In the genomic region with DNA sequence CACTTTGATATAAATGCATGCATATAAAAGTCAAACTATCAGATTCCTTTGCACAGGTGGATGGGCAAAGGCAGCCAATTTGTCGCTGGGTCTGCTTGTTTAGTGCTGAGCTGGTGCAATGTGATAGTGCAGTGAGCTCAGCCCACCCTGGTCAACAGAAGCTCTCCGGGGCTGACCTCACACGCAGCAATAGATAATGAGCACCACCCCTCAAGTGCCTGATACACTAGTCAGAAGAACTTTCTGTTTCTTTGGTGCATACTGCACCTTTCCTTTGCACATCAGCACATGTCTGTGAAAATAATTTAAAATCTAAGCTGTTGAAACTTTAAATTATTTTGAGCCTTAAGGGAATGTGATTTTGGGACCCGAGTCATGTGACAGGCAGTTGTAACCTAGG, we compare ENCODE assay signal across 25 cellular contexts. TPM values are rescaled to one million over a fixed set of nuclear protein-coding genes. Genes with fewer than 3 reads are reported as not detected.
DNase-seq lines count a peak whose midpoint lies in the region; ATAC-seq, FAIRE-seq and TF ChIP-seq lines count a peak whose summit lies in the region.
"Had no signal": no experiment of that assay in that cellular context is flagged by ENCODE, and none has a peak within 500 bp of the region (broad histone marks: within the 10 kb centered on the region; RNA-seq: fewer than 3 reads in every experiment).

No MANE protein-coding gene starts in this region.

- 90% methylated on average over 4 of the region's 4 CpGs; no CpG with 5 or more reads in 1 of the 2 experiments for WGBS in H1 (ENCODE audit: extremely low coverage in 1 of 2, insufficient coverage in 1 of 2, insufficient read length in 1 of 2, insufficient replicate concordance in 2 of 2, low coverage in 1 of 2, low lambda C conversion rate in 2 of 2, missing lambda C conversion rate in 1 of 2), 2 experiments

- H4K20me1 ChIP-seq in GM23338 (replicated peaks; ENCODE audit: insufficient read depth) = no peaks in the 10 kb centered on the region
- no peaks in the 10 kb centered on the region for H4K20me1 ChIP-seq in H1 (replicated peaks in 1 of 2; ENCODE audit: control insufficient read depth in 1 of 2, insufficient read depth in 2 of 2, low read length in 2 of 2)

- H3K79me2 ChIP-seq in GM23338 (replicated peaks; ENCODE audit: insufficient read depth) (no peaks in the 10 kb centered on the region), H1 (ENCODE audit: control insufficient read depth in 1 of 2, insufficient read depth in 2 of 2, low read length in 2 of 2) (no peaks in the 10 kb centered on the region)

- CTCF ChIA-PET in H1 (lab: Charles Lee; ENCODE audit: partially characterized antibody) = interaction anchor here (1.2 to 1.3 kb wide), 2 partner anchors 12 to 397 kb away, joined by 3 to 4 read pairs; no protein-coding TSS in a partner anchor

- no peak for ATAC-seq in GM23338
- no peak for ATAC-seq in activated T-cell treated with anti-CD3 and anti-CD28 coated beads, Interleukin-2, amount 50 U/mL, for 72 hours (replicated peaks in 1 of 2)
- ATAC-seq: GM12878, HCT116 had no signal

- H3K4me3 ChIP-seq in GM23338 = no peak overlapping the region
- H3K4me3 ChIP-seq in H1 (ENCODE audit: extremely low read depth in 1 of 4, insufficient read depth in 2 of 4, low read depth in 3 of 4, low read length in 4 of 4) = no peak overlapping the region
- H3K4me3 ChIP-seq: GM12878 had no signal

- H2BK5ac ChIP-seq in H1 (ENCODE audit: low read depth, low read length) = no peak overlapping the region

- no peak overlapping the region for H2BK120ac ChIP-seq in H1 (replicated peaks; ENCODE audit: low read depth, low read length)

- H3K27me3 ChIP-seq in GM23338 (ENCODE audit: insufficient read depth) = no peaks in the 10 kb centered on the region
- no peaks in the 10 kb centered on the region for H3K27me3 ChIP-seq in H1 (replicated peaks in 1 of 4; ENCODE audit: control insufficient read depth in 3 of 4, extremely low read depth in 1 of 4, insufficient read depth in 3 of 4, low read length in 3 of 4)
- H3K27me3 ChIP-seq: BE2C had no signal

- DNase-seq in GM23338 (ENCODE audit: low spot score) (no peak), OCI-M1 (lab: John Stamatoyannopoulos, UW) (peak; percentile 74), H1 (ENCODE audit: low read depth in 1 of 2, low spot score in 2 of 2) (no peak), nephron progenitor cell (peak; percentile 13), A172 (ENCODE audit: low spot score) (no peak), NCI-H524 (lab: John Stamatoyannopoulos, UW) (no peak)
- DNase-seq in activated T-cell treated with anti-CD3 and anti-CD28 coated beads, Interleukin-2, amount 50 U/mL, for 72 hours = no peak
- no peak for DNase-seq in activated CD4-positive, CD25-positive, alpha-beta regulatory T cell (lab: John Stamatoyannopoulos, UW)
- DNase-seq: 8988T; BE2C; C1 segment of cervical spinal cord; CD4-positive, CD25-positive, alpha-beta regulatory T cell; CD8-positive, alpha-beta memory T cell; COR-L47; DMS 273 treated with DMSO at 0.1 percent for 48 hours; DMS53; DND-41; EL; IMR-90; KBM-7 had no signal

- H3K36me3 Mint-ChIP-seq in GM23338 (ENCODE audit: low read depth) (no peaks in the 10 kb centered on the region; the same call in 2 of the 3 replicates), nephron progenitor cell (ENCODE audit: low read depth) (no peaks in the 10 kb centered on the region)
- no peaks in the 10 kb centered on the region for H3K36me3 Mint-ChIP-seq in activated T-cell treated with anti-CD3 and anti-CD28 coated beads, Interleukin-2, amount 50 U/mL, for 72 hours (ENCODE audit: insufficient read depth in 2 of 2)
- H3K36me3 Mint-ChIP-seq: CD4-positive, CD25-positive, alpha-beta regulatory T cell; CD8-positive, alpha-beta memory T cell had no signal

- H2BK15ac ChIP-seq in H1 (ENCODE audit: low read length) = no peak overlapping the region

- H3K23ac ChIP-seq in H1 (ENCODE audit: insufficient read length) = no peak overlapping the region

- no peak for TF ChIP-seq POLR2A in H1 (IDR thresholded peaks at IDR 0.05; ENCODE audit: control extremely low read depth in 1 of 2, low read depth in 2 of 2, low read length in 2 of 2)

- no peak overlapping the region for H3K56ac ChIP-seq in H1 (replicated peaks; ENCODE audit: insufficient read length, low read depth, low read length)

- H3K4me3 Mint-ChIP-seq in GM23338 (no peak overlapping the region), nephron progenitor cell (no peak overlapping the region)
- no peak overlapping the region for H3K4me3 Mint-ChIP-seq in activated T-cell treated with anti-CD3 and anti-CD28 coated beads, Interleukin-2, amount 50 U/mL, for 72 hours
- H3K4me3 Mint-ChIP-seq: CD4-positive, CD25-positive, alpha-beta regulatory T cell; CD8-positive, alpha-beta memory T cell had no signal

- H4K8ac ChIP-seq in H1 (ENCODE audit: extremely low read depth, insufficient read depth, low read length) = no peak overlapping the region

- no peak for TF ChIP-seq RAD21 in H1 (IDR thresholded peaks at IDR 0.05 in 1 of 2, conservative IDR thresholded peaks at IDR 0.05 in 1 of 2; ENCODE audit: low read depth in 2 of 2, low read length in 2 of 2)

- H4K91ac ChIP-seq in H1 (replicated peaks; ENCODE audit: insufficient read length, low read length) = no peak overlapping the region

- H3K23me2 ChIP-seq in H1 (ENCODE audit: low read depth, low read length) = no peaks in the 10 kb centered on the region; the same call in none of the 2 replicates

- H3K14ac ChIP-seq in H1 (ENCODE audit: insufficient read length) = no peak overlapping the region

- H2BK20ac ChIP-seq in H1 (ENCODE audit: low read length) = no peak overlapping the region

- no peak overlapping the region for H3K9ac ChIP-seq in H1 (replicated peaks in 1 of 4; ENCODE audit: extremely low read depth in 1 of 4, low read depth in 3 of 4, low read length in 3 of 4)

- no peak overlapping the region for H2AK5ac ChIP-seq in H1 (ENCODE audit: low read depth, low read length)

- no peak for TF ChIP-seq EP300 in H1 (IDR thresholded peaks at IDR 0.05; ENCODE audit: borderline replicate concordance in 1 of 2, low read depth in 2 of 2, low read length in 2 of 2)

- H2BK12ac ChIP-seq in H1 (ENCODE audit: low read depth, low read length) = no peak overlapping the region

- H3K36me3 ChIP-seq in GM23338 (ENCODE audit: insufficient read depth) (no peaks in the 10 kb centered on the region), H1 (ENCODE audit: control insufficient read depth in 2 of 4, insufficient read depth in 4 of 4, low read length in 3 of 4) (no peaks in the 10 kb centered on the region)
- H3K36me3 ChIP-seq: BE2C had no signal

- H3K4ac ChIP-seq in H1 (replicated peaks; ENCODE audit: insufficient read length, low read depth, low read length) = no peak overlapping the region

- H3K27ac ChIP-seq in GM23338 (ENCODE audit: low read depth) (no peak overlapping the region), H1 (ENCODE audit: low read depth, low read length) (no peak overlapping the region)
- H3K27ac ChIP-seq: HL-60 had no signal

- no peaks in the 10 kb centered on the region for H3K9me2 ChIP-seq in GM23338 (ENCODE audit: insufficient read depth)

- no peak overlapping the region for H4K5ac ChIP-seq in H1 (ENCODE audit: insufficient read length, low read depth, low read length)

- peaks cover 5% of the 10 kb centered on the region for H3K4me1 ChIP-seq in GM23338 (ENCODE audit: insufficient read depth)
- H3K4me1 ChIP-seq in H1 (replicated peaks in 1 of 4; ENCODE audit: control insufficient read depth in 3 of 4, insufficient read depth in 4 of 4, low read length in 3 of 4) = no peaks in the 10 kb centered on the region
- H3K4me1 ChIP-seq: BE2C had no signal

- FAIRE-seq in H1 (lab: Jason Lieb, UNC) = no peak
- FAIRE-seq: GM12878, H54 had no signal

- peak overlapping the region; percentile 15; the same call in 1 of the 2 replicates for H2AFZ ChIP-seq in GM23338
- H2AFZ ChIP-seq in H1 (ENCODE audit: low read length) = peak overlapping the region; percentile 27; the same call in 1 of the 2 replicates

- H3K27ac Mint-ChIP-seq in GM23338 (no peak overlapping the region), nephron progenitor cell (no peak overlapping the region)
- no peak overlapping the region for H3K27ac Mint-ChIP-seq in activated T-cell treated with anti-CD3 and anti-CD28 coated beads, Interleukin-2, amount 50 U/mL, for 72 hours
- H3K27ac Mint-ChIP-seq: CD4-positive, CD25-positive, alpha-beta regulatory T cell; CD8-positive, alpha-beta memory T cell had no signal

- no peak for TF ChIP-seq CTCF in GM23338 (conservative IDR thresholded peaks at IDR 0.05; ENCODE audit: low read depth in 2 of 2)
- no peak for TF ChIP-seq CTCF in H1 (IDR thresholded peaks at IDR 0.05; ENCODE audit: control extremely low read depth in 1 of 3, insufficient read depth in 1 of 3, low read depth in 1 of 3, low read length in 3 of 3)
- TF ChIP-seq CTCF in nephron progenitor cell (IDR thresholded peaks at IDR 0.05) = no peak

- H3K4me1 Mint-ChIP-seq in GM23338 = peaks cover 9% of the 10 kb centered on the region
- peaks cover 22% of the 10 kb centered on the region for H3K4me1 Mint-ChIP-seq in nephron progenitor cell
- H3K4me1 Mint-ChIP-seq in activated T-cell treated with anti-CD3 and anti-CD28 coated beads, Interleukin-2, amount 50 U/mL, for 72 hours (ENCODE audit: low read depth) = no peaks in the 10 kb centered on the region
- H3K4me1 Mint-ChIP-seq: CD4-positive, CD25-positive, alpha-beta regulatory T cell; CD8-positive, alpha-beta memory T cell had no signal

- H3F3A ChIP-seq in GM23338 (replicated peaks; ENCODE audit: low read depth) = no peaks in the 10 kb centered on the region

- H3K4me2 ChIP-seq in GM23338 (no peak overlapping the region), H1 (ENCODE audit: insufficient read depth in 1 of 2, low read depth in 2 of 2, low read length in 2 of 2) (no peak overlapping the region)

- H3K9me3 ChIP-seq in H1 (ENCODE audit: insufficient read depth in 2 of 2, low read depth in 1 of 2, low read length in 1 of 2) = no peaks in the 10 kb centered on the region
- H3K9me3 ChIP-seq: BE2C had no signal

- H3K9me3 Mint-ChIP-seq in GM23338 (peaks cover 2% of the 10 kb centered on the region; the same call in 1 of the 3 replicates), nephron progenitor cell (peaks cover 15% of the 10 kb centered on the region)
- no peaks in the 10 kb centered on the region for H3K9me3 Mint-ChIP-seq in activated T-cell treated with anti-CD3 and anti-CD28 coated beads, Interleukin-2, amount 50 U/mL, for 72 hours

- POLR2A ChIA-PET in H1 (lab: Charles Lee; ENCODE audit: partially characterized antibody) = interaction anchor here (0.6 kb wide), 1 partner anchor 113 kb away, joined by 3 read pairs; no protein-coding TSS in a partner anchor

- H3K18ac ChIP-seq in H1 (ENCODE audit: extremely low read depth, low read length) = no peak overlapping the region

- H3K27me3 Mint-ChIP-seq in GM23338 (ENCODE audit: insufficient read depth, low read depth, poor library complexity) (no peaks in the 10 kb centered on the region), nephron progenitor cell (ENCODE audit: low read depth, poor library complexity) (peaks cover 4% of the 10 kb centered on the region)
- peaks cover 21% of the 10 kb centered on the region for H3K27me3 Mint-ChIP-seq in activated T-cell treated with anti-CD3 and anti-CD28 coated beads, Interleukin-2, amount 50 U/mL, for 72 hours (ENCODE audit: low read depth)

- no peaks in the 10 kb centered on the region for H3K79me1 ChIP-seq in H1 (ENCODE audit: low read depth, low read length)

RNA-seq across cellular contexts. Expression of a gene that starts 20.2 kb away (rescaled TPM):
- total RNA-seq in GM23338 (2014; rRNA removed; shearing (Covaris generic)) = 8.8 and 9.0 TPM in 2 replicates
- polyA plus RNA-seq in GM23338 (2016; fragmentation: Nextera tagmentation; extraction: Ambion mirVana) (5.7 and 6.3 TPM in 2 replicates), H1 (2011; rRNA removed) (2.2 and 2.4 TPM in 2 replicates)
- 8.3 and 8.4 TPM in 2 replicates for total RNA-seq in H1 (2021; fragmentation: NEBNext Ultra II Directional; extraction: Animal tissue kit (Norgen Biotek cat#: 25700))
- polyA plus RNA-seq in H1 (2011; cell fraction: cytosol; rRNA removed) = 2.4 TPM
- polyA plus RNA-seq in H1 (2011; cell fraction: nucleus; rRNA removed) = 3.0 TPM
- 2.8 to 4.0 TPM (median 3.8 TPM) in 4 replicates for polyA plus RNA-seq in H1 (2012, experiment 1 of 2)
- 0.29 TPM for polyA plus RNA-seq in H1 (2012, experiment 2 of 2)
- polyA plus RNA-seq in H1 (2013, experiment 1 of 2) = 4.8 TPM
- polyA plus RNA-seq in H1 (2013, experiment 2 of 2) = 4.8 TPM
- polyA minus RNA-seq in H1 (2011; rRNA and poly(A)+ RNA removed) = 8.5 and 9.4 TPM in 2 replicates
- 5.0 TPM for polyA minus RNA-seq in H1 (2011; cell fraction: cytosol; rRNA and poly(A)+ RNA removed)
- polyA minus RNA-seq in H1 (2011; cell fraction: nucleus; rRNA and poly(A)+ RNA removed) = 11.3 TPM
- 1.1 and 1.2 TPM in 2 replicates for total RNA-seq in A172 (2014; rRNA removed; shearing (Covaris generic))
- under 1 TPM; 0.67 to 0.74 TPM for total RNA-seq in activated T-cell treated with anti-CD3 and anti-CD28 coated beads, Interleukin-2, amount 50 U/mL, for 72 hours
- total RNA-seq: G401, GM12878 had no signal

Comparison
In these comparisons a context has a peak if more than half of its experiments do, and no peak if none do; other contexts are left out.
1. DNase-seq: peak in OCI-M1 (single experiment) and nephron progenitor cell (single experiment); none in GM23338 (single experiment), H1 (0 of 2), A172 (single experiment), activated T-cell treated with anti-CD3 and anti-CD28 coated beads, Interleukin-2, amount 50 U/mL, for 72 hours (0 of 2), activated CD4-positive, CD25-positive, alpha-beta regulatory T cell (0 of 4) and NCI-H524 (0 of 2).